In genomic region chr1:192858456-192858855, GRCh38 we compare ENCODE assay signal across 24 cellular contexts. TPM values are rescaled to one million over a fixed set of nuclear protein-coding genes. Genes with fewer than 3 reads are reported as not detected.
A peak's percentile ranks its signal among the peaks of the same experiment; 100 is the strongest.
DNase-seq lines count a peak whose midpoint lies in the region; ATAC-seq and TF ChIP-seq lines count a peak whose summit lies in the region.
"Had no signal": no experiment of that assay in that cellular context is flagged by ENCODE, and none has a peak within 500 bp of the region (broad histone marks: within the 10 kb centered on the region; RNA-seq: fewer than 3 reads in every experiment).

No MANE protein-coding gene starts in this region.

- no peak overlapping the region for H3K27ac ChIP-seq in left lung
- H3K27ac ChIP-seq: BLaER1 treated with 17β-estradiol and CSF1 and Interleukin-3, amounts not matched to agents 10 nM and 100 nM had no signal

- H3K27me3 ChIP-seq in left lung, result no peaks in the 10 kb centered on the region
- H3K27me3 ChIP-seq: BLaER1 treated with 17β-estradiol and CSF1 and Interleukin-3, amounts not matched to agents 10 nM and 100 nM had no signal

- H3K9me3 ChIP-seq in left lung, result no peaks in the 10 kb centered on the region
- H3K9me3 ChIP-seq: BLaER1 treated with 17β-estradiol and CSF1 and Interleukin-3, amounts not matched to agents 10 nM and 100 nM; Caco-2; HAP-1 had no signal

- no peaks in the 10 kb centered on the region for H3K9me3 Mint-ChIP-seq in mesothelial cell of epicardium
- H3K9me3 Mint-ChIP-seq: CD4-positive, alpha-beta memory T cell had no signal

- no peaks in the 10 kb centered on the region for H3K27me3 Mint-ChIP-seq in mesothelial cell of epicardium (ENCODE audit: low read depth)
- H3K27me3 Mint-ChIP-seq: T-helper 17 cell had no signal

- no peak overlapping the region for H3K4me3 Mint-ChIP-seq in mesothelial cell of epicardium
- H3K4me3 Mint-ChIP-seq: CD4-positive, alpha-beta memory T cell; GM23338; T-helper 17 cell had no signal

- H3K36me3 Mint-ChIP-seq in mesothelial cell of epicardium, result no peaks in the 10 kb centered on the region
- H3K36me3 Mint-ChIP-seq: CD4-positive, alpha-beta memory T cell had no signal

- TF ChIP-seq CTCF in mesothelial cell of epicardium (IDR thresholded peaks at IDR 0.05; ENCODE audit: unreplicated experiment) (no peak), left lung (IDR thresholded peaks at IDR 0.05) (no peak)

- DNase-seq in ELF-1 (ENCODE audit: low read depth, low spot score) (peak; percentile 21), mesothelial cell of epicardium (ENCODE audit: low spot score in 2 of 2, unreplicated experiment in 2 of 2) (no peak), left lung (no peak), HT-29 (ENCODE audit: low spot score) (no peak)
- DNase-seq: Caco-2; CD4-positive, alpha-beta memory T cell; DND-41; Karpas-422; NCI-H1048; NCI-H1417 treated with DMSO at 0.1 percent for 48 hours; NCI-H187 treated with DMSO at 0.1 percent for 48 hours; NCI-H2107; NCI-H2227 treated with DMSO at 0.1 percent for 48 hours; NCI-H510A; NCI-H748 treated with DMSO at 0.1 percent for 48 hours; OCI-M1; T-helper 17 cell had no signal

- intact Hi-C loops in left lung (cut with DNase I), result no loop called here

- peak; percentile 54 for ATAC-seq in GM18867 (IDR thresholded peaks at IDR 0.05; ENCODE audit: unreplicated experiment)
- peak; percentile 57 for ATAC-seq in HG03520 (IDR thresholded peaks at IDR 0.05; ENCODE audit: unreplicated experiment)
- no peak for ATAC-seq in left lung
- ATAC-seq in HG03460 (IDR thresholded peaks at IDR 0.05; ENCODE audit: unreplicated experiment), result no peak
- ATAC-seq: GM23338, Right ventricle myocardium inferior, T-helper 17 cell had no signal

- no peak overlapping the region for H3K4me3 ChIP-seq in left lung
- H3K4me3 ChIP-seq: BLaER1 treated with 17β-estradiol and CSF1 and Interleukin-3, amounts not matched to agents 10 nM and 100 nM; GM23338; HAP-1 had no signal

- H3K4me1 ChIP-seq in left lung, result no peaks in the 10 kb centered on the region
- H3K4me1 ChIP-seq: HAP-1 had no signal

- peaks cover 13% of the 10 kb centered on the region for H3K4me1 Mint-ChIP-seq in mesothelial cell of epicardium
- H3K4me1 Mint-ChIP-seq: CD4-positive, alpha-beta memory T cell had no signal

- H3K36me3 ChIP-seq in left lung, result no peaks in the 10 kb centered on the region
- H3K36me3 ChIP-seq: BLaER1 treated with 17β-estradiol and CSF1 and Interleukin-3, amounts not matched to agents 10 nM and 100 nM; HAP-1 had no signal

- peak overlapping the region; percentile 64 for H3K27ac Mint-ChIP-seq in mesothelial cell of epicardium
- H3K27ac Mint-ChIP-seq: CD4-positive, alpha-beta memory T cell; GM23338; T-helper 17 cell had no signal

RNA-seq across cellular contexts. Expression of gene RGS2, which starts 49.6 kb away (rescaled TPM):
- total RNA-seq in mesothelial cell of epicardium, result 51.6 to 55.2 TPM (median 54.4 TPM) in 3 replicates
- total RNA-seq in left lung, result 10 to 100 TPM; 35.3 to 41.5 TPM
- total RNA-seq in HT-29 (2014; rRNA removed; shearing (Covaris generic)), result 10.4 and 10.5 TPM in 2 replicates

Comparison
In these comparisons a context has a peak if more than half of its experiments do, and no peak if none do; other contexts are left out.
1. ATAC-seq: peak in GM18867 (single experiment) and HG03520 (single experiment); none in left lung (single experiment) and HG03460 (single experiment).